In genomic region chr7:130242198-130243014, GRCh38 we compare ENCODE assay signal across 9 cellular contexts. TPM values are rescaled to one million over a fixed set of nuclear protein-coding genes. Genes with fewer than 3 reads are reported as not detected.
DNase-seq lines count a peak whose midpoint lies in the region; ATAC-seq and TF ChIP-seq lines count a peak whose summit lies in the region.
"Had no signal": no experiment of that assay in that cellular context is flagged by ENCODE, and none has a peak within 500 bp of the region (broad histone marks: within the 10 kb centered on the region; RNA-seq: fewer than 3 reads in every experiment).

No MANE protein-coding gene starts in this region.

- H3K4me1 ChIP-seq in heart right ventricle, result peaks cover 0 to 13% (median 0%) of the 10 kb centered on the region in 9 donors
- H3K4me1 ChIP-seq: BLaER1 had no signal

- H3K4me3 ChIP-seq in heart right ventricle (no peak overlapping the region), skeletal muscle cell (ENCODE audit: low read depth, low read length) (no peak overlapping the region)
- H3K4me3 ChIP-seq: BLaER1 had no signal

- H3K36me3 ChIP-seq in heart right ventricle, result no peaks in the 10 kb centered on the region
- H3K36me3 ChIP-seq: BLaER1 had no signal

- intact Hi-C loops in heart right ventricle (cut with DNase I), result loop anchor here in 7 of 10 donors (2.0 to 10.0 kb wide), 6 partner anchors 252 to 590 kb away; partner anchors contain the start of gene MEST (in 1 of the 7)

- H3K27ac ChIP-seq in heart right ventricle, result no peak overlapping the region
- H3K27ac ChIP-seq: BLaER1 had no signal

- in situ Hi-C loops in SK-MEL-5 (cut with HindIII; ENCODE audit: low pct_unique_long_range_greater_than_20kb, low sequenced_read_pairs), result no loop called here

- H3K36me3 Mint-ChIP-seq in activated naive CD4-positive, alpha-beta T cell treated with anti-CD3 and anti-CD28 coated beads, Interleukin-2, amount 50 U/mL, for 72 hours, result peaks cover 0 to 19% of the 10 kb centered on the region in 2 donors

- H3K27me3 ChIP-seq in heart right ventricle, result no peaks in the 10 kb centered on the region
- H3K27me3 ChIP-seq: BLaER1 had no signal

- DNase-seq in DMS79 treated with DMSO at 0.1 percent for 48 hours (lab: John Stamatoyannopoulos, UW), result peak; percentile 18
- no peak for DNase-seq in DMS79 (lab: John Stamatoyannopoulos, UW)
- peak; percentile 62 for DNase-seq in HuH-7 (ENCODE audit: low spot score)
- peak; percentile 74 for DNase-seq in SK-MEL-5 (ENCODE audit: low read depth, low spot score)
- peak in 1 of 2 donors; percentile 69 for DNase-seq in activated naive CD4-positive, alpha-beta T cell treated with anti-CD3 and anti-CD28 coated beads, Interleukin-2, amount 50 U/mL, for 72 hours (ENCODE audit: low spot score in 2 of 2)
- peak; percentile 49 to 63 for DNase-seq in heart right ventricle
- peak; percentile 5 for DNase-seq in skeletal muscle cell (ENCODE audit: low read depth)

- peak; percentile 53 to 91 (median 80) for TF ChIP-seq CTCF in heart right ventricle (IDR thresholded peaks at IDR 0.05)

- H3K27ac Mint-ChIP-seq in activated naive CD4-positive, alpha-beta T cell treated with anti-CD3 and anti-CD28 coated beads, Interleukin-2, amount 50 U/mL, for 72 hours, result no peak overlapping the region

- H3K9me3 Mint-ChIP-seq in activated naive CD4-positive, alpha-beta T cell treated with anti-CD3 and anti-CD28 coated beads, Interleukin-2, amount 50 U/mL, for 72 hours, result peaks cover 0 to 17% of the 10 kb centered on the region in 2 donors

- peak; percentile 83 to 85 for ATAC-seq in activated naive CD4-positive, alpha-beta T cell treated with anti-CD3 and anti-CD28 coated beads, Interleukin-2, amount 50 U/mL, for 72 hours
- ATAC-seq in heart right ventricle (peak in 6 of 8 donors; percentile 65 to 81 (median 79)), GM21576 (IDR thresholded peaks at IDR 0.05; ENCODE audit: unreplicated experiment) (no peak)

- WGBS in heart right ventricle, 2 donors, result 38 to 43% methylated on average over 5 of the region's 5 CpGs

- peaks cover 0 to 6% (median 0%) of the 10 kb centered on the region in 11 donors for H3K9me3 ChIP-seq in heart right ventricle
- H3K9me3 ChIP-seq: BLaER1 had no signal

RNA-seq across cellular contexts. Expression of gene CPA2, which starts 24.3 kb away (rescaled TPM):
- not detected in 2 replicates for total RNA-seq in SK-MEL-5 (2014; rRNA removed; shearing (Covaris generic))
- not detected in 2 replicates for polyA plus RNA-seq in SK-MEL-5 (2015; cell fraction: cytosol; rRNA removed)
- not detected in 2 replicates for polyA plus RNA-seq in SK-MEL-5 (2015; cell fraction: nucleus; rRNA removed)
- total RNA-seq in activated naive CD4-positive, alpha-beta T cell treated with anti-CD3 and anti-CD28 coated beads, Interleukin-2, amount 50 U/mL, for 72 hours, result under 1 TPM in 1 of 2 donors, not detected in 1; 0.23 TPM
- 1 to 10 TPM in 1 of 10 donors, under 1 TPM in 6, not detected in 3; 0.60 to 1.1 (median 0.91) TPM for total RNA-seq in heart right ventricle
- polyA plus RNA-seq in heart right ventricle, result under 1 TPM in 1 of 2 donors, not detected in 1; 0.23 TPM

RNA-seq across cellular contexts. Expression of gene SSMEM1, which starts 34.7 kb away (rescaled TPM):
- total RNA-seq in SK-MEL-5 (2014; rRNA removed; shearing (Covaris generic)), result 0.45 TPM in 1 of 2 replicates, not detected in the other
- polyA plus RNA-seq in SK-MEL-5 (2015; cell fraction: cytosol; rRNA removed), result not detected in 2 replicates
- polyA plus RNA-seq in SK-MEL-5 (2015; cell fraction: nucleus; rRNA removed), result not detected in 2 replicates
- total RNA-seq in activated naive CD4-positive, alpha-beta T cell treated with anti-CD3 and anti-CD28 coated beads, Interleukin-2, amount 50 U/mL, for 72 hours, result not detected
- total RNA-seq in heart right ventricle, result not detected
- polyA plus RNA-seq in heart right ventricle, result not detected

RNA-seq across cellular contexts. Expression of gene TMEM209, which starts 37.2 kb away (rescaled TPM):
- total RNA-seq in SK-MEL-5 (2014; rRNA removed; shearing (Covaris generic)), result 31.0 and 34.0 TPM in 2 replicates
- polyA plus RNA-seq in SK-MEL-5 (2015; cell fraction: cytosol; rRNA removed), result 33.6 and 47.0 TPM in 2 replicates
- polyA plus RNA-seq in SK-MEL-5 (2015; cell fraction: nucleus; rRNA removed), result 17.8 and 19.8 TPM in 2 replicates
- total RNA-seq in activated naive CD4-positive, alpha-beta T cell treated with anti-CD3 and anti-CD28 coated beads, Interleukin-2, amount 50 U/mL, for 72 hours, result 10 to 100 TPM; 36.8 to 45.9 TPM
- total RNA-seq in heart right ventricle, result 10 to 100 TPM in 8 of 10 donors, 1 to 10 TPM in 2; 7.7 to 14.7 (median 12.6) TPM
- polyA plus RNA-seq in heart right ventricle, result 1 to 10 TPM; 5.9 to 6.4 TPM

RNA-seq across cellular contexts. Expression of gene CPA4, which starts 50.6 kb away (rescaled TPM):
- total RNA-seq in SK-MEL-5 (2014; rRNA removed; shearing (Covaris generic)), result 0.11 and 0.16 TPM in 2 replicates
- polyA plus RNA-seq in SK-MEL-5 (2015; cell fraction: cytosol; rRNA removed), result 0.08 and 0.35 TPM in 2 replicates
- polyA plus RNA-seq in SK-MEL-5 (2015; cell fraction: nucleus; rRNA removed), result 0.46 and 0.98 TPM in 2 replicates
- total RNA-seq in activated naive CD4-positive, alpha-beta T cell treated with anti-CD3 and anti-CD28 coated beads, Interleukin-2, amount 50 U/mL, for 72 hours, result not detected
- total RNA-seq in heart right ventricle, result 1 to 10 TPM in 1 of 10 donors, under 1 TPM in 3, not detected in 6; 0.27 to 2.7 (median 0.47) TPM
- under 1 TPM in 1 of 2 donors, not detected in 1; 0.04 TPM for polyA plus RNA-seq in heart right ventricle
